In genomic region chr7:95172420-95172819, GRCh38 we compare ENCODE assay signal across 31 cellular contexts.
"Had no signal": no experiment of that assay in that cellular context is flagged by ENCODE, and none has a peak within 500 bp of the region (broad histone marks: within the 10 kb centered on the region; RNA-seq: fewer than 3 reads in every experiment).

No MANE protein-coding gene starts in this region.

- H3K4me1 ChIP-seq: neural progenitor cell, parathyroid adenoma, psoas muscle, spleen, suprapubic skin, testis, transverse colon, upper lobe of right lung, uterus had no signal

- H3K4me1 Mint-ChIP-seq: natural killer cell; neural progenitor cell; stimulated activated memory B cell treated with anti-CD40 and anti-IgM and Interleukin-4, amounts not matched to agents 10 μg/mL and 1 μg/mL and 100 μg/mL, for 72 hours; stimulated activated naive CD8-positive, alpha-beta T cell treated with anti-CD3 and anti-CD28 coated beads, Interleukin-15, amount 100 ng/mL, for 72 hours had no signal

- H3K9me3 ChIP-seq: ovary, psoas muscle, spleen, suprapubic skin, testis, tibial artery, transverse colon, upper lobe of right lung, uterus had no signal

- H3K27me3 Mint-ChIP-seq: progenitor cell of endocrine pancreas, type B pancreatic cell had no signal

- H3K4me3 Mint-ChIP-seq: natural killer cell; nephron; neural progenitor cell; stimulated activated memory B cell treated with anti-CD40 and anti-IgM and Interleukin-4, amounts not matched to agents 10 μg/mL and 1 μg/mL and 100 μg/mL, for 72 hours; stimulated activated naive CD8-positive, alpha-beta T cell treated with anti-CD3 and anti-CD28 coated beads, Interleukin-15, amount 100 ng/mL, for 72 hours; type B pancreatic cell had no signal

- DNase-seq: natural killer cell; occipital lobe; ovary; posterior cingulate gyrus; psoas muscle; right cardiac atrium; spleen; stimulated activated CD4-positive, alpha-beta T cell treated with anti-CD3 and anti-CD28 coated beads, Interleukin-12 subunit alpha, Interleukin-12 subunit beta, amount 100 ng/mL, for 4 hours; stimulated activated CD4-positive, alpha-beta T cell treated with anti-CD3 and anti-CD28 coated beads, Interleukin-1b, Interleukin-23, amount 100 ng/mL, for 48 hours; stimulated activated CD4-positive, alpha-beta T cell treated with anti-CD3 and anti-CD28 coated beads, Interleukin-4, amount 100 ng/mL, for 1 hour; stimulated activated CD4-positive, alpha-beta T cell treated with anti-CD3 and anti-CD28 coated beads, Interleukin-4, amount 100 ng/mL, for 4 hours; stimulated activated CD8-positive, alpha-beta memory T cell treated with anti-CD3 and anti-CD28 coated beads, Interleukin-4, amount 100 ng/mL, for 48 hours; stimulated activated naive CD4-positive, alpha-beta T cell; stimulated activated naive CD8-positive, alpha-beta T cell treated with anti-CD3 and anti-CD28 coated beads, Interleukin-15, amount 100 ng/mL, for 72 hours; stimulated activated naive CD8-positive, alpha-beta T cell treated with anti-CD3 and anti-CD28 coated beads, Interleukin-15, Interleukin-2, amounts not matched to agents 100 U/mL and 50 U/mL, for 24 hours; substantia nigra; testis; tibial artery; transverse colon; upper lobe of right lung; uterus had no signal

- H3K4me2 ChIP-seq: neural progenitor cell, smooth muscle cell had no signal

- H3K36me3 Mint-ChIP-seq: natural killer cell; stimulated activated memory B cell treated with anti-CD40 and anti-IgM and Interleukin-4, amounts not matched to agents 10 μg/mL and 1 μg/mL and 100 μg/mL, for 72 hours had no signal

- H3K27ac ChIP-seq: neural progenitor cell, ovary, parathyroid adenoma, psoas muscle, skin epidermis, spleen, suprapubic skin, testis, tibial artery, transverse colon, upper lobe of right lung, uterus had no signal

- H3K27ac Mint-ChIP-seq: natural killer cell; nephron; neural progenitor cell; progenitor cell of endocrine pancreas; stimulated activated memory B cell treated with anti-CD40 and anti-IgM and Interleukin-4, amounts not matched to agents 10 μg/mL and 1 μg/mL and 100 μg/mL, for 72 hours; stimulated activated naive CD8-positive, alpha-beta T cell treated with anti-CD3 and anti-CD28 coated beads, Interleukin-15, amount 100 ng/mL, for 72 hours; type B pancreatic cell had no signal

- H3K9me3 Mint-ChIP-seq: stimulated activated memory B cell treated with anti-CD40 and anti-IgM and Interleukin-4, amounts not matched to agents 10 μg/mL and 1 μg/mL and 100 μg/mL, for 72 hours had no signal

- ATAC-seq: natural killer cell; psoas muscle; right cardiac atrium; sciatic nerve; stimulated activated memory B cell treated with anti-CD40 and anti-IgM and Interleukin-4, amounts not matched to agents 10 μg/mL and 1 μg/mL and 100 μg/mL, for 72 hours; stimulated activated naive CD8-positive, alpha-beta T cell treated with anti-CD3 and anti-CD28 coated beads, Interleukin-15, amount 100 ng/mL, for 72 hours; stimulated activated naive CD8-positive, alpha-beta T cell treated with anti-CD3 and anti-CD28 coated beads, Interleukin-15, Interleukin-2, amounts not matched to agents 100 U/mL and 50 U/mL, for 24 hours; upper lobe of right lung had no signal

- H3K4me3 ChIP-seq: neural progenitor cell, ovary, psoas muscle, skin epidermis, smooth muscle cell, spleen, suprapubic skin, testis, tibial artery, transverse colon, upper lobe of right lung, uterus had no signal
